ENCODE assay signal across 8 cellular contexts in the genomic region with DNA sequence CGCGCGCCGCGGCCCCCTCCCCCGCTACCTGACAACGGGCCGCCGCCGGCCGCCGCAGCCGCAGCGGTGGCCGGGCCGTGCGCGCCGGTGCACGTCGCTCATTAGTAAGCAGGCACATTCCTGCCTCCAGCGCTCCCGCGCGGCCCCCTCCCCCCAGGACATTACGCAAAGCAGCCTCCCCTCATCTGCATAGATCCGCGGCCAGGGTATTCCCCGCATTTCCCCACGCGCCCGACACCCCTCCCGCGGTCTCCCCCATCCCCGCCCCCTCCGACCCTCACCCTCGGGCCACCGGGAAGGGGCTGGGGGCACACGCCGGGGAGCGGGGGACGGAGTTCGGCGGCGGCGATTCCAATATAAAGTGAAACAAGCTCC. TPM values are rescaled to one million over a fixed set of nuclear protein-coding genes. Genes with fewer than 3 reads are reported as not detected.
A peak's percentile ranks its signal among the peaks of the same experiment; 100 is the strongest.
DNase-seq lines count a peak whose midpoint lies in the region; ATAC-seq and TF ChIP-seq lines count a peak whose summit lies in the region.

HIVEP2 (minus strand) TSS at position 106 of the 375 bp plus-strand sequence. CDS start 170,438 bp downstream, outside the sequence.

- H3K9me3 Mint-ChIP-seq in HFFc6 = no peaks in the 10 kb centered on the region
- no peaks in the 10 kb centered on the region for H3K9me3 Mint-ChIP-seq in activated CD4-positive, alpha-beta T cell treated with anti-CD3 and anti-CD28 coated beads, Interleukin-2, amount 10 ng/mL, durations not matched to agents 24 days and 14 days

- peaks cover 5% of the 10 kb centered on the region for H3K27me3 Mint-ChIP-seq in HFFc6 (ENCODE audit: insufficient read depth)
- H3K27me3 Mint-ChIP-seq in activated CD4-positive, alpha-beta T cell treated with anti-CD3 and anti-CD28 coated beads, Interleukin-2, amount 10 ng/mL, durations not matched to agents 24 days and 14 days = peaks cover 3% of the 10 kb centered on the region

- no peaks in the 10 kb centered on the region for H3K36me3 Mint-ChIP-seq in HFFc6 (ENCODE audit: low read depth)
- H3K36me3 Mint-ChIP-seq in activated CD4-positive, alpha-beta T cell treated with anti-CD3 and anti-CD28 coated beads, Interleukin-2, amount 10 ng/mL, durations not matched to agents 24 days and 14 days (ENCODE audit: low read depth) = peaks cover 5% of the 10 kb centered on the region

- peak within 1 kb of the TSS; percentile 74 for H3K4me3 ChIP-seq in GM06990 (replicated peaks; ENCODE audit: low read depth, low read length)

- H3K4me1 Mint-ChIP-seq in HFFc6 (ENCODE audit: low read depth) = peaks cover 51% of the 10 kb centered on the region
- H3K4me1 Mint-ChIP-seq in activated CD4-positive, alpha-beta T cell treated with anti-CD3 and anti-CD28 coated beads, Interleukin-2, amount 10 ng/mL, durations not matched to agents 24 days and 14 days = peaks cover 48% of the 10 kb centered on the region

- DNase-seq in GM06990 (ENCODE audit: extremely low read depth, insufficient read length) (peak; percentile 88), HFFc6 (peak; percentile 69), NCI-H2227 (lab: John Stamatoyannopoulos, UW; ENCODE audit: unreplicated experiment) (peak; percentile 59), left lobe of liver (ENCODE audit: low spot score) (peak; percentile 94), middle frontal gyrus (ENCODE audit: extremely low spot score, low spot score) (no peak)
- peak; percentile 93 for DNase-seq in activated CD4-positive, alpha-beta T cell treated with anti-CD3 and anti-CD28 coated beads, Interleukin-2, amount 10 ng/mL, durations not matched to agents 24 days and 14 days
- DNase-seq in stimulated activated CD4-positive, alpha-beta T cell treated with anti-CD3 and anti-CD28 coated beads, Interleukin-4, amount 100 ng/mL, for 1 hour = peak; percentile 91

- intact Hi-C loops in activated CD4-positive, alpha-beta T cell treated with anti-CD3 and anti-CD28 coated beads, Interleukin-2, amount 10 ng/mL, durations not matched to agents 24 days and 14 days (cut with micrococcal nuclease) = loop anchor here (2.0 to 10.0 kb wide), 8 partner anchors 82 to 1270 kb away; no protein-coding TSS in a partner anchor

- peak within 1 kb of the TSS; percentile 87 for H3K27ac ChIP-seq in cingulate gyrus (ENCODE audit: low read depth, low read length)

- ATAC-seq in left lobe of liver = peak; percentile 55

- no peaks in the 10 kb centered on the region for H3K27me3 ChIP-seq in GM06990 (replicated peaks; ENCODE audit: control insufficient read depth, insufficient read depth, low read length)

- peak within 1 kb of the TSS; percentile 94 for H3K4me3 Mint-ChIP-seq in HFFc6
- H3K4me3 Mint-ChIP-seq in activated CD4-positive, alpha-beta T cell treated with anti-CD3 and anti-CD28 coated beads, Interleukin-2, amount 10 ng/mL, durations not matched to agents 24 days and 14 days = peak within 1 kb of the TSS; percentile 93

- no peak for TF ChIP-seq CTCF in GM06990 (IDR thresholded peaks at IDR 0.05; ENCODE audit: insufficient read depth, low read length, poor library complexity, severe bottlenecking)
- TF ChIP-seq CTCF in HFFc6 (IDR thresholded peaks at IDR 0.05) = no peak; the same call in 1 of the 2 replicates

- H3K27ac Mint-ChIP-seq in HFFc6 = peak within 1 kb of the TSS; percentile 96
- H3K27ac Mint-ChIP-seq in activated CD4-positive, alpha-beta T cell treated with anti-CD3 and anti-CD28 coated beads, Interleukin-2, amount 10 ng/mL, durations not matched to agents 24 days and 14 days = peak within 1 kb of the TSS; percentile 99

- no peaks in the 10 kb centered on the region for H3K36me3 ChIP-seq in GM06990 (ENCODE audit: control insufficient read depth, insufficient read depth, low read length)

RNA-seq across cellular contexts. Expression of gene HIVEP2, which starts in this region (rescaled TPM):
- total RNA-seq in HFFc6 (2021; fragmentation: NEBNext Ultra II Directional; extraction: Animal tissue kit (Norgen Biotek cat#: 25700)) = 10 to 100 TPM; 14.0 to 19.5 (median 17.1) TPM
- 27.1 and 28.0 TPM in 2 replicates for total RNA-seq in activated CD4-positive, alpha-beta T cell treated with anti-CD3 and anti-CD28 coated beads, Interleukin-2, amount 10 ng/mL, durations not matched to agents 24 days and 14 days
- 3.0 TPM for total RNA-seq in left lobe of liver
